Comparison of ENCODE assay signal across 8 cellular contexts in the genomic region with DNA sequence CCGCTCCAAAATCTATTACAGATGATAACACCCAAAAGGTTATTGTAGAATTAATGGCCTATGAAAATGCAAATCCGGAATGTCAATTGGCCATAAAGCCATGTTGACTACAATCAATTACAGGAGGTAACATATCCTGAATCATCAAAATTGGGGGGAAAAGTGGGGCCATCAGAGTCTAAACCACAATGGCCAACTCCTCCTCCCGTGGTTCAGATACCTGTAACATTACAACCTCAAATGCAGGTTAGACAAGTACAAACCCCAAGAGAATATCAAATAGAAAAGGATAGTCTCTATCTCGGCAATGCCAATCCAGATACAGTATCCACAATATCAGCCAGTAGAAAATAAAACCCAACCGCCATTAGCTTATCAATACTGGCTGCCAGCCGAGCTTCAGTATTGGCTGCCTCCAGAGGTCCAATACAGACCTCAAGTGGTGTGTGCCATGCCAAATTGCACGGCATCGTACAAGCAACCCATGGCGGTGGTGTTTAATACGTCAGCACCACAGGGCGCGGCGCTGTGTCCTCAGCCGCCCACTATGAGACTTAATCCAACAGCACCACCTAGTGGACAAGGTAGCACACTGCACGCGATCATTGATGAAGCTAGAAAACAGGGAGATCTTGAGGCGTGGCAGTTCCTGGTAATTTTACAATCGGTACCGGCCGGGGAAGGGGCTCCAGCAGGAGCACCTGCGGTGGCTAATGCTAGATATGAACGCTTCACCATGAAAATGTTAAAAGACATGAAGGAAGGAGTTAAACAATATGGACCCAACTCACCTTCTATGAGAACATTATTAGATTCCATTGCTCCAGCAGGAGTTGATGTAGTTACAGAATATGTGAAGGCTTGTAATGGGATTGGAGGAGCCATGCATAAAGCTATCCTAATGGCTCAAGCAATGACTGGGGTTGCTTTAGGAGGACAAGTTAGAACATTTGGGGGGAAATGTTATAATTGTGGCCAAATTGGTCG. TPM values are rescaled to one million over a fixed set of nuclear protein-coding genes. Genes with fewer than 3 reads are reported as not detected.
DNase-seq lines count a peak whose midpoint lies in the region; ATAC-seq and TF ChIP-seq lines count a peak whose summit lies in the region.

No MANE protein-coding gene starts in this region.

- DNase-seq in AG04450 (ENCODE audit: low read depth, low spot score): peak; percentile 53
- peak; percentile 21 for DNase-seq in NCI-H1417 treated with DMSO at 0.1 percent for 48 hours (lab: John Stamatoyannopoulos, UW)
- DNase-seq in SKM-1 treated with dmso at 0.1 percent for 144 hours (lab: John Stamatoyannopoulos, UW; ENCODE audit: unreplicated experiment): peak; percentile 65
- DNase-seq in activated naive CD4-positive, alpha-beta T cell treated with anti-CD3 and anti-CD28 coated beads, Interleukin-2, amount 50 U/mL, for 16 hours: peak; percentile 86
- peak; percentile 68 to 95 (median 87) for DNase-seq in head of caudate nucleus
- DNase-seq in posterior cingulate gyrus: peak; percentile 70 to 97 (median 82)
- peak; percentile 87 to 95 for DNase-seq in tibial nerve (ENCODE audit: low spot score in 2 of 2)

- TF ChIP-seq CTCF in AG04450 (IDR thresholded peaks at IDR 0.05; ENCODE audit: low read depth, low read length) (peak; percentile 86), tibial nerve (IDR thresholded peaks at IDR 0.05) (peak; percentile 93 to 97 (median 95))

- no peak for TF ChIP-seq POLR2A in tibial nerve (IDR thresholded peaks at IDR 0.05)

- peak in 1 of 2 donors; percentile 32 for TF ChIP-seq EP300 in tibial nerve (IDR thresholded peaks at IDR 0.05)

- H3K27me3 ChIP-seq in AG04450 (ENCODE audit: control insufficient read depth, insufficient read depth, low read length) (no peaks in the 10 kb centered on the region), tibial nerve (no peaks in the 10 kb centered on the region)

- H3K27ac ChIP-seq in AG04450 (ENCODE audit: low read depth, low read length) (no peak overlapping the region), tibial nerve (peak overlapping the region in 2 of 4 donors; percentile 8 to 75)

- CTCF ChIA-PET in AG04450 (lab: Charles Lee): interaction anchor here (0.5 to 2.7 kb wide), 37 partner anchors 8 to 173 kb away, joined by 3 to 29 read pairs (median 5); a partner anchor contains a TSS

- H3K4me3 ChIP-seq in AG04450 (ENCODE audit: low read depth, low read length) (peak overlapping the region; percentile 3; the same call in 1 of the 2 replicates), tibial nerve (peak overlapping the region in 2 of 4 donors; percentile 10 to 23)

- H3K36me3 ChIP-seq in tibial nerve: peaks cover 0 to 50% (median 0%) of the 10 kb centered on the region in 3 donors

- POLR2A ChIA-PET in AG04450 (lab: Yijun Ruan, JAX): interaction anchor here (1.2 kb wide), 1 partner anchor 22 kb away, joined by 4 read pairs; no protein-coding TSS in a partner anchor

- 18 to 20% methylated on average over 23 of the region's 23 CpGs for WGBS in tibial nerve, 2 donors

- intact Hi-C loops in head of caudate nucleus (cut with DNase I) (loop anchor here (5.0 kb wide), 1 partner anchor 55 kb away; no protein-coding TSS in a partner anchor), posterior cingulate gyrus (cut with DNase I) (no loop called here)

- peaks cover 3% of the 10 kb centered on the region; the same call in 1 of the 2 replicates for H3K9me3 ChIP-seq in AG04450 (ENCODE audit: control insufficient read depth, insufficient read depth, low read length)
- no peaks in the 10 kb centered on the region for H3K9me3 ChIP-seq in tibial nerve

- peaks cover 0 to 26% (median 6%) of the 10 kb centered on the region in 4 donors for H3K4me1 ChIP-seq in tibial nerve

- ATAC-seq in GM19324 (IDR thresholded peaks at IDR 0.05; ENCODE audit: low FRiP score, unreplicated experiment): peak; percentile 57

RNA-seq across cellular contexts. Expression of a gene that starts 15.2 kb away (rescaled TPM):
- polyA plus RNA-seq in AG04450 (2011; rRNA removed): 15.1 and 19.8 TPM in 2 replicates
- polyA minus RNA-seq in AG04450 (2011; rRNA and poly(A)+ RNA removed): 14.2 and 17.9 TPM in 2 replicates
- 10 to 100 TPM; 65.1 to 74.9 (median 68.7) TPM for total RNA-seq in tibial nerve

RNA-seq across cellular contexts. Expression of a gene that starts 37.1 kb away (rescaled TPM):
- 0.04 TPM in 1 of 2 replicates, not detected in the other for polyA plus RNA-seq in AG04450 (2011; rRNA removed)
- not detected in 2 replicates for polyA minus RNA-seq in AG04450 (2011; rRNA and poly(A)+ RNA removed)
- total RNA-seq in tibial nerve: not detected

RNA-seq across cellular contexts. Expression of a gene that starts 42.2 kb away (rescaled TPM):
- 1.2 and 1.9 TPM in 2 replicates for polyA plus RNA-seq in AG04450 (2011; rRNA removed)
- 1.5 and 1.7 TPM in 2 replicates for polyA minus RNA-seq in AG04450 (2011; rRNA and poly(A)+ RNA removed)
- total RNA-seq in tibial nerve: 10 to 100 TPM in 1 of 4 donors, 1 to 10 TPM in 3; 5.1 to 15.0 (median 7.9) TPM

RNA-seq across cellular contexts. Expression of a gene that starts 43.9 kb away (rescaled TPM):
- polyA plus RNA-seq in AG04450 (2011; rRNA removed): 22.4 and 37.5 TPM in 2 replicates
- polyA minus RNA-seq in AG04450 (2011; rRNA and poly(A)+ RNA removed): 5.9 and 8.5 TPM in 2 replicates
- 10 to 100 TPM; 66.2 to 76.8 (median 72.8) TPM for total RNA-seq in tibial nerve

RNA-seq across cellular contexts. Expression of a gene that starts 53.3 kb away (rescaled TPM):
- 1.2 and 1.3 TPM in 2 replicates for polyA plus RNA-seq in AG04450 (2011; rRNA removed)
- polyA minus RNA-seq in AG04450 (2011; rRNA and poly(A)+ RNA removed): 0.48 and 1.4 TPM in 2 replicates
- 1 to 10 TPM in 2 of 4 donors, under 1 TPM in 2; 0.60 to 1.6 (median 1.1) TPM for total RNA-seq in tibial nerve

Comparison
In these comparisons a context has a peak if more than half of its experiments do, and no peak if none do; other contexts are left out.
1. DNase-seq: peak in every context shown above with its lines; median percentile 91 in tibial nerve; 87 in head of caudate nucleus; 86 in activated naive CD4-positive, alpha-beta T cell treated with anti-CD3 and anti-CD28 coated beads, Interleukin-2, amount 50 U/mL, for 16 hours; 82 in posterior cingulate gyrus; 65 in SKM-1 treated with dmso at 0.1 percent for 144 hours; 53 in AG04450; 21 in NCI-H1417 treated with DMSO at 0.1 percent for 48 hours.